ENCODE assay signal across 2 cellular contexts in genomic region chr15:67192185-67192584, GRCh38.
A peak's percentile ranks its signal among the peaks of the same experiment; 100 is the strongest.
TF ChIP-seq lines count a peak whose summit lies in the region.

No MANE protein-coding gene starts in this region.

TF ChIP-seq in HepG2, 621 proteins besides CTCF, POLR2A, EP300 and RAD21 (continued from another document):
- peak; percentile 9 for TF ChIP-seq RBM22 (optimal IDR thresholded peaks at IDR 0.05; ENCODE audit: low read length)
- TF ChIP-seq ZNF256 (CRISPR knock-in tag; conservative IDR thresholded peaks at IDR 0.05): no peak

TF ChIP-seq in SK-N-SH treated with all-trans-retinoic acid at 6 μM for 48 hours, 23 proteins besides CTCF, POLR2A, EP300 and RAD21 (continued from another document):
- TF ChIP-seq OSR1 (CRISPR knock-in tag; IDR thresholded peaks at IDR 0.05): no peak
- TF ChIP-seq GLIS3 (CRISPR knock-in tag; IDR thresholded peaks at IDR 0.05): no peak
- TF ChIP-seq ZNF70 (CRISPR knock-in tag; IDR thresholded peaks at IDR 0.05): no peak
- TF ChIP-seq ZFP3 (CRISPR knock-in tag; IDR thresholded peaks at IDR 0.05): no peak
- TF ChIP-seq CREB5 (CRISPR knock-in tag; IDR thresholded peaks at IDR 0.05; ENCODE audit: low read depth): no peak
- TF ChIP-seq ZNF8 (CRISPR knock-in tag; IDR thresholded peaks at IDR 0.05): no peak
- no peak for TF ChIP-seq ZFP30 (CRISPR knock-in tag; IDR thresholded peaks at IDR 0.05)
